In genomic region chr2:126785236-126785635, GRCh38 we compare ENCODE assay signal across 21 cellular contexts.
"Had no signal": no experiment of that assay in that cellular context is flagged by ENCODE, and none has a peak within 500 bp of the region (broad histone marks: within the 10 kb centered on the region; RNA-seq: fewer than 3 reads in every experiment).

No MANE protein-coding gene starts in this region.

- H3K27me3 ChIP-seq: brain microvascular endothelial cell, colonic mucosa had no signal

- H3K36me3 ChIP-seq: brain microvascular endothelial cell, colonic mucosa, esophagus squamous epithelium, gastroesophageal sphincter had no signal

- DNase-seq: activated CD4-positive, alpha-beta memory T cell treated with anti-CD3 and anti-CD28 coated beads, Interleukin-2, amount 10 ng/mL, durations not matched to agents 7 days and 5 days; activated CD4-positive, alpha-beta T cell treated with anti-CD3 and anti-CD28 coated beads for 36 hours; activated CD4-positive, alpha-beta T cell treated with anti-CD3 and anti-CD28 coated beads, Interleukin-2, amount 10 ng/mL, durations not matched to agents 24 days and 14 days; activated CD4-positive, CD25-positive, alpha-beta regulatory T cell; activated CD4-positive, CD25-positive, alpha-beta regulatory T cell treated with anti-CD3 and anti-CD28 coated beads, Interleukin-2, amount 50 U/mL, for 72 hours; activated CD8-positive, alpha-beta memory T cell treated with anti-CD3 and anti-CD28 coated beads, Interleukin-2, amount 50 U/mL, for 48 hours; activated gamma-delta T cell treated with Interleukin-2 at 50 U/mL for 16 hours; activated naive CD4-positive, alpha-beta T cell treated with anti-CD3 and anti-CD28 coated beads, Interleukin-2, amount 50 U/mL, for 16 hours; activated naive CD4-positive, alpha-beta T cell treated with Interleukin-2 at 50 U/mL for 16 hours; activated T-cell treated with anti-CD3 and anti-CD28 coated beads, Interleukin-2, amount 50 U/mL, for 48 hours; amniotic stem cell; brain microvascular endothelial cell; central memory CD4-positive, alpha-beta T cell; cerebellar nuclear complex; colonic mucosa; effector CD8-positive, alpha-beta T cell; esophagus squamous epithelium; foreskin melanocyte; T-helper 2 cell had no signal

- ATAC-seq: activated CD4-positive, alpha-beta T cell treated with anti-CD3 and anti-CD28 coated beads for 36 hours; gastroesophageal sphincter had no signal

- H3K4me3 ChIP-seq: colonic mucosa, esophagus squamous epithelium, gastroesophageal sphincter had no signal

- H3K4me1 ChIP-seq: colonic mucosa, esophagus squamous epithelium, gastroesophageal sphincter had no signal

- H3K9me3 ChIP-seq: colonic mucosa, esophagus squamous epithelium, gastroesophageal sphincter had no signal

- H3K27ac ChIP-seq: brain microvascular endothelial cell, colonic mucosa, epithelial cell of prostate, esophagus squamous epithelium, gastroesophageal sphincter had no signal
